In the genomic region with DNA sequence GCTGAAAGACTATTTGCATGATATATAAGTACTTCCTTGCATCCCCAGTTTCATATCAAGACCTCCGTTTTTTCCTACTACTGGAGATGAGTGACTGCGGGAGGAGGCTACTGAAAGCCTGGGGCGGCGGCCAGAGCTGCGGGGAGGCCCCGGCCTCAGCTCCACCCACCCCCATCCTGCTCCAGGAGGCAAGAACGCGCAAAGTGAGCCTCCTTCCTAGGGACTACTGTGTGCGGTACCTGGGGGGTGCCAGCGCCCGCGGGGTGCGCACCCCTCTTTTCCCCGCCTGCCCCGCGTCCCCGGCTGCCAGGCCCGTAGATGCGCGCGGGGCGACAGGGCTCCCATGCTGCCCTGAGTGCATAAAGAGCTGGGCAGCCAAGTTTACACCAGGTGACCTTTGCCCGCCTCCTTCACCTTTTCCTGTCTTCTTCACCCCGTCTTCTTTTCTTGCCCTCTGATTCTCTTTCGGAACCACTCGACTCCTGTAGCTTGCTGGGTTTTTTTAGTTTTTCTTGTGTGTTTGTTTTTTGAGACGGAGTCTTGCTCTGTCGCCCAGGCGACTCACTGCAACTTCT, we compare ENCODE assay signal across 8 cellular contexts. TPM values are rescaled to one million over a fixed set of nuclear protein-coding genes. Genes with fewer than 3 reads are reported as not detected.
A peak's percentile ranks its signal among the peaks of the same experiment; 100 is the strongest.
DNase-seq lines count a peak whose midpoint lies in the region; ATAC-seq and TF ChIP-seq lines count a peak whose summit lies in the region.

No MANE protein-coding gene starts in this region.

- no peaks in the 10 kb centered on the region for H3K9me3 Mint-ChIP-seq in T-cell

- peaks cover 7 to 26% of the 10 kb centered on the region in 2 donors for H3K4me1 ChIP-seq in adrenal gland (replicated peaks in 1 of 2)

- peak overlapping the region in 2 of 3 donors; percentile 56 to 75 for H3K4me3 Mint-ChIP-seq in T-cell

- ATAC-seq in T-cell (replicated peaks in 1 of 4) (no peak), HG03196 (IDR thresholded peaks at IDR 0.05; ENCODE audit: unreplicated experiment) (no peak), GM21528 (IDR thresholded peaks at IDR 0.05; ENCODE audit: low FRiP score, unreplicated experiment) (no peak)

- H3K4me1 Mint-ChIP-seq in T-cell = peaks cover 18 to 20% (median 19%) of the 10 kb centered on the region in 3 donors

- CTCF ChIA-PET in T-cell (lab: Charles Lee) = interaction anchor here in 1 of 2 donors (0.5 to 1.2 kb wide), 3 partner anchors 16 to 76 kb away, joined by 4 read pairs; no protein-coding TSS in a partner anchor

- POLR2A ChIA-PET in T-cell (lab: Charles Lee) = interaction anchor here (0.6 to 0.7 kb wide), 3 partner anchors 14 to 809 kb away, joined by 3 to 4 read pairs (median 3); no protein-coding TSS in a partner anchor

- TF ChIP-seq CTCF in fibroblast of mammary gland (conservative IDR thresholded peaks at IDR 0.05; ENCODE audit: control insufficient read depth, insufficient read depth, low read depth, low read length) (no peak), retinal pigment epithelial cell (conservative IDR thresholded peaks at IDR 0.05; ENCODE audit: low read depth, low read length) (no peak), adrenal gland (IDR thresholded peaks at IDR 0.05) (no peak)

- intact Hi-C loops in adrenal gland (cut with DNase I) = no loop called here

- no peaks in the 10 kb centered on the region for H3K27me3 Mint-ChIP-seq in T-cell

- H3K27ac Mint-ChIP-seq in T-cell = peak overlapping the region; percentile 70 to 87

- 30 to 39% (median 37%) methylated on average over 23 to 29 of the region's 29 CpGs for WGBS in adrenal gland, 4 donors

- no peaks in the 10 kb centered on the region for H3K36me3 ChIP-seq in adrenal gland (replicated peaks in 1 of 2)

- no peaks in the 10 kb centered on the region for H3K27me3 ChIP-seq in adrenal gland

- H3K9me3 ChIP-seq in adrenal gland (replicated peaks in 1 of 3) = no peaks in the 10 kb centered on the region

- H3K36me3 Mint-ChIP-seq in T-cell = no peaks in the 10 kb centered on the region

- DNase-seq in EL = peak; percentile 9
- DNase-seq in T-cell = peak in 5 of 34 experiments; percentile 1 to 19 (median 8)
- DNase-seq in fibroblast of mammary gland (ENCODE audit: low read depth) = no peak
- no peak for DNase-seq in retinal pigment epithelial cell (ENCODE audit: low read depth)
- no peak for DNase-seq in adrenal gland
- DNase-seq in SKM-1 treated with dmso at 0.1 percent for 144 hours (lab: John Stamatoyannopoulos, UW; ENCODE audit: unreplicated experiment) = no peak

- no peak for TF ChIP-seq POLR2A in adrenal gland (IDR thresholded peaks at IDR 0.05)

- peak overlapping the region; percentile 34 for H3K4me3 ChIP-seq in fibroblast of mammary gland (ENCODE audit: control insufficient read depth, low read depth, low read length)
- peak overlapping the region; percentile 33 for H3K4me3 ChIP-seq in retinal pigment epithelial cell (ENCODE audit: low read length)
- H3K4me3 ChIP-seq in adrenal gland = peak overlapping the region in 1 of 4 donors; percentile 10

- H3K27ac ChIP-seq in adrenal gland = peak overlapping the region in 1 of 5 donors; percentile 98

RNA-seq across cellular contexts. Expression of a gene that starts 2.5 kb away (rescaled TPM):
- 10 to 100 TPM; 16.9 to 31.7 (median 22.1) TPM for total RNA-seq in T-cell
- total RNA-seq in adrenal gland = 10 to 100 TPM; 13.4 to 22.4 (median 16.1) TPM
- polyA plus RNA-seq in adrenal gland = 1 to 10 TPM; 3.9 to 8.2 (median 4.5) TPM

RNA-seq across cellular contexts. Expression of a gene that starts 47.1 kb away (rescaled TPM):
- total RNA-seq in T-cell = 10 to 100 TPM; 49.0 to 67.1 (median 61.8) TPM
- 100 to 1,000 TPM in 6 of 8 donors, 10 to 100 TPM in 2; 89.4 to 217 (median 114) TPM for total RNA-seq in adrenal gland
- 100 to 1,000 TPM in 1 of 3 donors, 10 to 100 TPM in 2; 17.2 to 233 (median 24.1) TPM for polyA plus RNA-seq in adrenal gland

RNA-seq across cellular contexts. Expression of a gene that starts 47.9 kb away (rescaled TPM):
- total RNA-seq in T-cell (10 to 100 TPM; 14.9 to 23.7 (median 17.8) TPM), adrenal gland (100 to 1,000 TPM in 6 of 8 donors, 10 to 100 TPM in 2; 95.1 to 165 (median 117) TPM)
- polyA plus RNA-seq in adrenal gland = 100 to 1,000 TPM in 1 of 3 donors, 10 to 100 TPM in 2; 14.7 to 101 (median 15.2) TPM
